ENCODE assay signal across 14 cellular contexts in the genomic region with DNA sequence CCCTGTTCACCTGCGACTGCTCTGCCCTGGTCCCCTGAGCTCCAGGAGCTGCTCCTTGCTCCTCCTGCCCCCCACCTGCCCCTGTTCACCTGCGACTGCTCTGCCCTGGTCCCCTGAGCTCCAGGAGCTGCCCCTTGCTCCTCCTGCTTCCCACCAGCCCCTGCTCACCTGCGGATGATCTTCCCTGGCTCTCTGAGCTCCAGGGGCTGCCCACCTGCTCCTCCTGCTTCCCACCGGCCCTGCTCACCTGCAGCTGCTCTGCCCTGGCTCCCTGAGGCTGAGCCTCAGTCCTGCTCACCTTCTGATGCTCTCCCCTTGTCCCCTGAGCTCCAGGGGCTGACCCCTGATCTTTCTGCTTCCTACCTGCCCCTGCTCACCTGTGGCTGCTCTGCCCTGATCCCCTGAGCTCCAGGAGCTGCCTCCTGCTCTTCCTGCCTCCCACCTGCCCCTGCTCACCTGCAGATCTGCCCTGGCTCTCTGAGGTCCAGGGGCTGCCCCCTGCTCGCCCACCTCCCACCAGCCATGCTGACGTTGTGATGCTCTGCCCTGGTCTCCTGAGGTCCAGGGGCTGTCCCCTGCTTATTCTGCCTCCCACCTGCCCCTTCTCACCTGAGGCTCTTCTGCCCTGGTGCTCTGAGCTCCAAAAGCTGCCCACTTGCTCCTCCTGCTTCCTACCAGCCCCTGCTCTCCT.
"Had no signal": no experiment of that assay in that cellular context is flagged by ENCODE, and none has a peak within 500 bp of the region (broad histone marks: within the 10 kb centered on the region; RNA-seq: fewer than 3 reads in every experiment).

No MANE protein-coding gene starts in this region.

- H3K79me2 ChIP-seq: hepatocyte had no signal

- H3K9me3 ChIP-seq: breast epithelium, gastroesophageal sphincter, thyroid gland had no signal

- H3K36me3 Mint-ChIP-seq: activated naive CD4-positive, alpha-beta T cell treated with anti-CD3 and anti-CD28 coated beads, Interleukin-2, amount 50 U/mL, for 24 hours; naive thymus-derived CD4-positive, alpha-beta T cell had no signal

- H3K9me3 Mint-ChIP-seq: activated naive CD4-positive, alpha-beta T cell treated with anti-CD3 and anti-CD28 coated beads, Interleukin-2, amount 50 U/mL, for 24 hours had no signal

- H3K36me3 ChIP-seq: breast epithelium, gastroesophageal sphincter, thyroid gland had no signal

- H3K27me3 ChIP-seq: hepatocyte, thyroid gland had no signal

- ATAC-seq: gastroesophageal sphincter; naive thymus-derived CD4-positive, alpha-beta T cell had no signal

- H3K27me3 Mint-ChIP-seq: activated naive CD4-positive, alpha-beta T cell treated with anti-CD3 and anti-CD28 coated beads, Interleukin-2, amount 50 U/mL, for 24 hours had no signal

- H3K27ac Mint-ChIP-seq: activated naive CD4-positive, alpha-beta T cell treated with anti-CD3 and anti-CD28 coated beads, Interleukin-2, amount 50 U/mL, for 24 hours; naive thymus-derived CD4-positive, alpha-beta T cell had no signal

- H3K4me1 Mint-ChIP-seq: activated naive CD4-positive, alpha-beta T cell treated with anti-CD3 and anti-CD28 coated beads, Interleukin-2, amount 50 U/mL, for 24 hours; naive thymus-derived CD4-positive, alpha-beta T cell had no signal

- H3K4me2 ChIP-seq: hepatocyte had no signal

- H3K4me1 ChIP-seq: breast epithelium, thyroid gland had no signal

- H3K4me3 ChIP-seq: breast epithelium, gastroesophageal sphincter, hepatocyte, lung, thyroid gland had no signal

- H3K4me3 Mint-ChIP-seq: activated naive CD4-positive, alpha-beta T cell treated with anti-CD3 and anti-CD28 coated beads, Interleukin-2, amount 50 U/mL, for 24 hours; naive thymus-derived CD4-positive, alpha-beta T cell had no signal

- H2AFZ ChIP-seq: hepatocyte had no signal

- DNase-seq: activated CD4-positive, alpha-beta T cell treated with anti-CD3 and anti-CD28 coated beads for 48 hours; activated effector memory CD4-positive, alpha-beta T cell treated with Interleukin-2 at 50 U/mL for 16 hours; anterior cingulate cortex; dermis blood vessel endothelial cell; naive thymus-derived CD4-positive, alpha-beta T cell; stimulated activated CD4-positive, alpha-beta T cell treated with anti-CD3 and anti-CD28 coated beads, Interleukin-4, amount 100 ng/mL, for 1 hour; stimulated activated CD8-positive, alpha-beta memory T cell treated with anti-CD3 and anti-CD28 coated beads, Interleukin-4, amount 100 ng/mL, for 48 hours; T-helper 1 cell; thyroid gland had no signal

- H3K27ac ChIP-seq: breast epithelium, gastroesophageal sphincter, hepatocyte, thyroid gland had no signal
